In the genomic region with DNA sequence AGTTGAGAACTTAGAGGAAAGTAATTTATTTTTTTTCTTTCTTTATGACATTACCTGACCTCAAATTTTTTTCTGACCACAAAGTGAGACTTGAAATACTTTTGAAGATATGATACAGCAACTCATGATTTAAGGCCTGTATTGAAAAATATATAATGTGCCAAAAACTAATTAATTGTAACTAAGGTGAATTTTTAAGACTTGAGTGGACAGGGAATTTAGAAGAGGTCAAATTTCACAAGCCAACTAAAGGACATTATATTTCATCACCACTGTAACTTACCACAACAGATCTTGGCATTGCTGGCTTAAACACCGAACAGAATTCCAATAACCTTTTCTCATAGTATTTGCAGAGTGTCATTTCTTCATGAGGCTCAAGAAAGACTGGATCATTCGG, we compare ENCODE assay signal across 8 cellular contexts.
DNase-seq lines count a peak whose midpoint lies in the region; ATAC-seq and TF ChIP-seq lines count a peak whose summit lies in the region.

No MANE protein-coding gene starts in this region.

- H3K4me3 Mint-ChIP-seq in memory B cell = peak overlapping the region; percentile 68

- peaks cover 42% of the 10 kb centered on the region for H3K4me1 ChIP-seq in adipocyte (ENCODE audit: control insufficient read depth, insufficient read depth, low read length)

- ATAC-seq in memory B cell (ENCODE audit: low read depth) = no peak
- no peak for ATAC-seq in GM21786 (IDR thresholded peaks at IDR 0.05; ENCODE audit: unreplicated experiment)

- H3K4me3 ChIP-seq in HFF-Myc (replicated peaks; ENCODE audit: low read depth, low read length) = peak overlapping the region; percentile 78
- peak overlapping the region; percentile 98 for H3K4me3 ChIP-seq in adipocyte (ENCODE audit: low read length)

- peak overlapping the region; percentile 97 for H3K9ac ChIP-seq in adipocyte (ENCODE audit: low read length)

- peaks cover 43% of the 10 kb centered on the region for H3K36me3 ChIP-seq in adipocyte (ENCODE audit: control insufficient read depth, insufficient read depth, low read length, severe bottlenecking)

- H3K27me3 ChIP-seq in adipocyte (replicated peaks; ENCODE audit: control insufficient read depth, insufficient read depth, low read length) = no peaks in the 10 kb centered on the region

- peak overlapping the region; percentile 94 for H3K27ac Mint-ChIP-seq in memory B cell

- H3K9me3 Mint-ChIP-seq in memory B cell = no peaks in the 10 kb centered on the region

- H3K4me1 Mint-ChIP-seq in memory B cell = peaks cover 34% of the 10 kb centered on the region

- no peaks in the 10 kb centered on the region for H3K9me3 ChIP-seq in adipocyte (ENCODE audit: control insufficient read depth, low read length)

- H3K27me3 Mint-ChIP-seq in memory B cell = no peaks in the 10 kb centered on the region

- H3K36me3 Mint-ChIP-seq in memory B cell = peaks cover 29% of the 10 kb centered on the region

- TF ChIP-seq CTCF in HFF-Myc (IDR thresholded peaks at IDR 0.05; ENCODE audit: low read depth, low read length, missing control alignments) = no peak

- DNase-seq in AG20443 (ENCODE audit: low spot score) (peak; percentile 55), HFF-Myc (ENCODE audit: extremely low read depth, low read depth) (no peak), adipocyte (ENCODE audit: low read depth) (peak; percentile 78), memory B cell (ENCODE audit: low spot score in 2 of 2) (no peak), NOMO-1 (lab: John Stamatoyannopoulos, UW; ENCODE audit: unreplicated experiment in 2 of 2) (no peak), HPDE6-E6E7 (ENCODE audit: extremely low spot score) (no peak)
- DNase-seq in activated CD4-positive, CD25-positive, alpha-beta regulatory T cell (lab: John Stamatoyannopoulos, UW) = no peak

Comparison
In these comparisons a context has a peak if more than half of its experiments do, and no peak if none do; other contexts are left out.
1. DNase-seq: peak in AG20443 (single experiment) and adipocyte (single experiment); none in HFF-Myc (single experiment), memory B cell (0 of 2), NOMO-1 (0 of 2), HPDE6-E6E7 (single experiment) and activated CD4-positive, CD25-positive, alpha-beta regulatory T cell (0 of 4).